In genomic region chr16:87528690-87529579, GRCh38 we compare ENCODE assay signal across 1 cellular context.
A peak's percentile ranks its signal among the peaks of the same experiment; 100 is the strongest.
TF ChIP-seq lines count a peak whose summit lies in the region.

No MANE protein-coding gene starts in this region.

TF ChIP-seq in HepG2, 621 proteins besides CTCF, POLR2A, EP300 and RAD21 (continued from another document and continues in another):
- no peak for TF ChIP-seq ZBTB40 (IDR thresholded peaks at IDR 0.05)
- TF ChIP-seq ZBTB40 (CRISPR knock-in tag; IDR thresholded peaks at IDR 0.05): peak; percentile 70
- TF ChIP-seq ELF1 (CRISPR knock-in tag; IDR thresholded peaks at IDR 0.05): no peak
- no peak for TF ChIP-seq IRF1 (CRISPR knock-in tag; IDR thresholded peaks at IDR 0.05; ENCODE audit: low read depth)
- peak; percentile 77 for TF ChIP-seq EHMT2 (IDR thresholded peaks at IDR 0.05; ENCODE audit: borderline replicate concordance, low read depth, low read length)
- TF ChIP-seq RBM22 (optimal IDR thresholded peaks at IDR 0.05; ENCODE audit: low read length): no peak
- no peak for TF ChIP-seq ZKSCAN5 (CRISPR knock-in tag; IDR thresholded peaks at IDR 0.05)
- TF ChIP-seq CCDC6 (CRISPR knock-in tag; IDR thresholded peaks at IDR 0.05): no peak
- TF ChIP-seq RBM39 (IDR thresholded peaks at IDR 0.05; ENCODE audit: low read depth, low read length, poor library complexity, severe bottlenecking): no peak
- TF ChIP-seq ZNF292 (CRISPR knock-in tag; IDR thresholded peaks at IDR 0.05; ENCODE audit: borderline replicate concordance, low read depth): peak; percentile 91; the same call in 1 of the 2 replicates
- no peak for TF ChIP-seq ZNF530 (CRISPR knock-in tag; IDR thresholded peaks at IDR 0.05; ENCODE audit: low read depth)
- TF ChIP-seq ZNF691 (CRISPR knock-in tag; IDR thresholded peaks at IDR 0.05; ENCODE audit: borderline replicate concordance, low read depth): no peak; the same call in 1 of the 2 replicates
- TF ChIP-seq CBFB (CRISPR knock-in tag; IDR thresholded peaks at IDR 0.05): no peak
- peak; percentile 48; the same call in 1 of the 2 replicates for TF ChIP-seq ZKSCAN1 (IDR thresholded peaks at IDR 0.05; ENCODE audit: low read length)
- TF ChIP-seq TRIM24 (CRISPR knock-in tag; IDR thresholded peaks at IDR 0.05): no peak
- TF ChIP-seq TFDP1 (CRISPR knock-in tag; IDR thresholded peaks at IDR 0.05; ENCODE audit: borderline replicate concordance): no peak; the same call in 1 of the 2 replicates
- no peak for TF ChIP-seq GLMP (CRISPR knock-in tag; IDR thresholded peaks at IDR 0.05; ENCODE audit: borderline replicate concordance)
- TF ChIP-seq ZNF713 (CRISPR knock-in tag; IDR thresholded peaks at IDR 0.05): no peak
- no peak for TF ChIP-seq ZNF513 (CRISPR knock-in tag; conservative IDR thresholded peaks at IDR 0.05)
- peak; percentile 34; the same call in 1 of the 2 replicates for TF ChIP-seq ZNF263 (CRISPR knock-in tag; IDR thresholded peaks at IDR 0.05)
- TF ChIP-seq ZFP90 (CRISPR knock-in tag; IDR thresholded peaks at IDR 0.05; ENCODE audit: borderline replicate concordance): 0 out of 2 replicates have a peak, but pooled peaks have one; percentile 65
- no peak for TF ChIP-seq SNRNP70 (IDR thresholded peaks at IDR 0.05; ENCODE audit: low read depth, low read length)
- peak; percentile 58 for TF ChIP-seq PATZ1 (CRISPR knock-in tag; IDR thresholded peaks at IDR 0.05)
- TF ChIP-seq ZNF710 (CRISPR knock-in tag; IDR thresholded peaks at IDR 0.05; ENCODE audit: borderline replicate concordance): peak; percentile 87; the same call in 1 of the 2 replicates
- TF ChIP-seq MBD4 (IDR thresholded peaks at IDR 0.05; ENCODE audit: borderline replicate concordance, low read length): no peak
- TF ChIP-seq ZNF251 (CRISPR knock-in tag; IDR thresholded peaks at IDR 0.05): no peak
- no peak for TF ChIP-seq ZNF274 (CRISPR knock-in tag; IDR thresholded peaks at IDR 0.05)
- TF ChIP-seq TEF (CRISPR knock-in tag; IDR thresholded peaks at IDR 0.05): no peak
- no peak for TF ChIP-seq THAP9 (CRISPR knock-in tag; IDR thresholded peaks at IDR 0.05; ENCODE audit: borderline replicate concordance)
- no peak for TF ChIP-seq ARNT (IDR thresholded peaks at IDR 0.05)
- TF ChIP-seq SRF (IDR thresholded peaks at IDR 0.05; ENCODE audit: low read depth, low read length): no peak; the same call in 1 of the 2 replicates
- TF ChIP-seq XBP1 (CRISPR knock-in tag; IDR thresholded peaks at IDR 0.05): no peak
- peak; percentile 82 for TF ChIP-seq ZNF746 (CRISPR knock-in tag; IDR thresholded peaks at IDR 0.05)
- TF ChIP-seq ZBTB1 (CRISPR knock-in tag; IDR thresholded peaks at IDR 0.05; ENCODE audit: borderline replicate concordance): no peak
- TF ChIP-seq ZBTB20 (CRISPR knock-in tag; IDR thresholded peaks at IDR 0.05; ENCODE audit: borderline replicate concordance, low read depth): peak; percentile 31; the same call in 1 of the 2 replicates
- TF ChIP-seq THYN1 (CRISPR knock-in tag; IDR thresholded peaks at IDR 0.05; ENCODE audit: borderline replicate concordance, low read depth): no peak
